14 cellular contexts compared by ENCODE assay signal in the genomic region with DNA sequence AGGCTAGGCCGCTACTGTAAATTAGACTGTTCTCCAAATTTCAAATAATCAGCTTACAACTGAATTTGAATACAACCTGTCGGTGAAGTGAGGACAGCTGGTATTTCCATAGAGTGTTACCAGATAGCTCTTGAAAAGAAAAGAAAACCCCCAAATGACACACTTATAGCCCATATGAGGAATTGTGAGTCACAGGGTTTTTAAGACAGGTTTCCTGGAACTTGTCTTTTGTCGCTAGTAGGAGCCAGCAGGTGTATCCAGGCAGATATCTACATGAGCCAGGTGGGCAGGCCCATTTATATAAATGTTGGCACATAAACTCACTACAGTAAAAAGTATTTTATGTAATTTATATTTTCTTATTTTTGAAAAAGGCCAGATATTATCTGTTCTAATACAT. TPM values are rescaled to one million over a fixed set of nuclear protein-coding genes. Genes with fewer than 3 reads are reported as not detected.
DNase-seq lines count a peak whose midpoint lies in the region; ATAC-seq and TF ChIP-seq lines count a peak whose summit lies in the region.
"Had no signal": no experiment of that assay in that cellular context is flagged by ENCODE, and none has a peak within 500 bp of the region (broad histone marks: within the 10 kb centered on the region; RNA-seq: fewer than 3 reads in every experiment).

No MANE protein-coding gene starts in this region.

- 0 out of 2 replicates have a peak, but pooled peaks cover 4% of the 10 kb centered on the region for H4K20me1 ChIP-seq in PC-3 (ENCODE audit: low read length)

- POLR2A ChIA-PET in PC-3 (lab: Charles Lee; ENCODE audit: unreplicated experiment): no interaction called here

- peak overlapping the region; percentile 87 for H3K27ac Mint-ChIP-seq in activated naive CD4-positive, alpha-beta T cell treated with anti-CD3 and anti-CD28 coated beads for 36 hours
- H3K27ac Mint-ChIP-seq in activated naive CD4-positive, alpha-beta T cell treated with anti-CD3 and anti-CD28 coated beads, Interleukin-2, amount 10 ng/mL, durations not matched to agents 7 days and 5 days: no peak overlapping the region
- H3K27ac Mint-ChIP-seq in stimulated activated naive CD8-positive, alpha-beta T cell treated with anti-CD3 and anti-CD28 coated beads, Interleukin-15, Interleukin-2, amounts not matched to agents 100 ng/mL and 50 ng/mL, for 24 hours: peak overlapping the region; percentile 86

- peak; percentile 65 for DNase-seq in activated naive CD4-positive, alpha-beta T cell treated with anti-CD3 and anti-CD28 coated beads for 36 hours
- DNase-seq in activated naive CD4-positive, alpha-beta T cell treated with anti-CD3 and anti-CD28 coated beads, Interleukin-2, amount 10 ng/mL, durations not matched to agents 7 days and 5 days: no peak
- peak; percentile 57 for DNase-seq in PC-3
- DNase-seq in dermis blood vessel endothelial cell: peak; percentile 53
- no peak for DNase-seq in EL
- no peak for DNase-seq in middle frontal gyrus (ENCODE audit: extremely low spot score, low spot score)
- DNase-seq in breast epithelium (ENCODE audit: low spot score in 2 of 2): no peak
- DNase-seq: DMS153, glutamatergic neuron, SK-N-SH, upper lobe of right lung had no signal

- no peaks in the 10 kb centered on the region for H3F3A ChIP-seq in PC-3 (ENCODE audit: low read length, unreplicated experiment)

- H3K4me1 ChIP-seq in PC-3 (ENCODE audit: insufficient read depth, low read length): peaks cover 15% of the 10 kb centered on the region
- no peaks in the 10 kb centered on the region for H3K4me1 ChIP-seq in breast epithelium

- no peaks in the 10 kb centered on the region for H3K27me3 Mint-ChIP-seq in activated naive CD4-positive, alpha-beta T cell treated with anti-CD3 and anti-CD28 coated beads for 36 hours (ENCODE audit: low read depth)
- H3K27me3 Mint-ChIP-seq in activated naive CD4-positive, alpha-beta T cell treated with anti-CD3 and anti-CD28 coated beads, Interleukin-2, amount 10 ng/mL, durations not matched to agents 7 days and 5 days: no peaks in the 10 kb centered on the region
- H3K27me3 Mint-ChIP-seq in stimulated activated naive CD8-positive, alpha-beta T cell treated with anti-CD3 and anti-CD28 coated beads, Interleukin-15, Interleukin-2, amounts not matched to agents 100 ng/mL and 50 ng/mL, for 24 hours: no peaks in the 10 kb centered on the region
- H3K27me3 Mint-ChIP-seq: central memory CD8-positive, alpha-beta T cell had no signal

- no peaks in the 10 kb centered on the region for H3K27me3 ChIP-seq in PC-3 (ENCODE audit: low read length)
- no peaks in the 10 kb centered on the region for H3K27me3 ChIP-seq in breast epithelium
- H3K27me3 ChIP-seq: upper lobe of right lung had no signal

- no peaks in the 10 kb centered on the region for H3K9me3 ChIP-seq in PC-3 (ENCODE audit: low read length)
- H3K9me3 ChIP-seq in breast epithelium: no peaks in the 10 kb centered on the region
- H3K9me3 ChIP-seq: SK-N-SH, upper lobe of right lung had no signal

- H3K27ac ChIP-seq in PC-3 (ENCODE audit: low read length): no peak overlapping the region
- no peak overlapping the region for H3K27ac ChIP-seq in breast epithelium
- H3K27ac ChIP-seq: upper lobe of right lung, VCaP had no signal

- ATAC-seq in PC-3: 0 out of 2 replicates have a peak, but pooled peaks have one; percentile 31
- ATAC-seq: upper lobe of right lung had no signal

- H3K36me3 ChIP-seq in PC-3 (ENCODE audit: low read depth, low read length) (peaks cover 7% of the 10 kb centered on the region; the same call in 1 of the 2 replicates), breast epithelium (no peaks in the 10 kb centered on the region)

- H3K79me2 ChIP-seq in PC-3 (ENCODE audit: low read length): peaks cover 91% of the 10 kb centered on the region

- no peak overlapping the region for H3K9ac ChIP-seq in PC-3 (ENCODE audit: low read length)
- H3K9ac ChIP-seq: SK-N-SH had no signal

- BruUV-seq in PC-3 (replicated peaks; lab: Mats Ljungman, UMichigan): no TSS peak

- H3K4me3 ChIP-seq in PC-3 (ENCODE audit: low read length): no peak overlapping the region
- no peak overlapping the region for H3K4me3 ChIP-seq in breast epithelium
- H3K4me3 ChIP-seq: upper lobe of right lung had no signal

- TF ChIP-seq CTCF in PC-3 (conservative IDR thresholded peaks at IDR 0.05; ENCODE audit: low read depth, low read length) (no peak), breast epithelium (IDR thresholded peaks at IDR 0.05) (no peak)

- intact Hi-C loops in activated naive CD4-positive, alpha-beta T cell treated with anti-CD3 and anti-CD28 coated beads for 36 hours (cut with micrococcal nuclease): loop anchor here (1.0 to 10.0 kb wide), 7 partner anchors 10 to 294 kb away; partner anchors contain the start of genes ARHGAP17 and TNRC6A
- intact Hi-C loops in PC-3 (cut with micrococcal nuclease) (no loop called here), breast epithelium (cut with DNase I; ENCODE audit: low total_unique reads) (no loop called here)

- CTCF ChIA-PET in activated naive CD4-positive, alpha-beta T cell treated with anti-CD3 and anti-CD28 coated beads for 36 hours (lab: Charles Lee): interaction anchor here (0.7 to 1.2 kb wide), 2 partner anchors 13 to 27 kb away, joined by 3 to 5 read pairs; no protein-coding TSS in a partner anchor
- CTCF ChIA-PET in activated naive CD4-positive, alpha-beta T cell treated with anti-CD3 and anti-CD28 coated beads, Interleukin-2, amount 10 ng/mL, durations not matched to agents 7 days and 5 days (lab: Charles Lee): interaction anchor here (1.4 kb wide), 1 partner anchor 13 kb away, joined by 3 read pairs; no protein-coding TSS in a partner anchor
- CTCF ChIA-PET in PC-3 (lab: Charles Lee): no interaction called here

- peaks cover 66% of the 10 kb centered on the region for H3K4me1 Mint-ChIP-seq in activated naive CD4-positive, alpha-beta T cell treated with anti-CD3 and anti-CD28 coated beads for 36 hours (ENCODE audit: low read depth)
- peaks cover 25% of the 10 kb centered on the region for H3K4me1 Mint-ChIP-seq in activated naive CD4-positive, alpha-beta T cell treated with anti-CD3 and anti-CD28 coated beads, Interleukin-2, amount 10 ng/mL, durations not matched to agents 7 days and 5 days
- peaks cover 68% of the 10 kb centered on the region for H3K4me1 Mint-ChIP-seq in stimulated activated naive CD8-positive, alpha-beta T cell treated with anti-CD3 and anti-CD28 coated beads, Interleukin-15, Interleukin-2, amounts not matched to agents 100 ng/mL and 50 ng/mL, for 24 hours (ENCODE audit: low read depth)

- no peak overlapping the region for H3K4me2 ChIP-seq in PC-3 (ENCODE audit: low read length)
- H3K4me2 ChIP-seq: SK-N-SH had no signal

- TF ChIP-seq POLR2A in breast epithelium (IDR thresholded peaks at IDR 0.05): no peak

- peaks cover 7% of the 10 kb centered on the region for H3K36me3 Mint-ChIP-seq in activated naive CD4-positive, alpha-beta T cell treated with anti-CD3 and anti-CD28 coated beads for 36 hours (ENCODE audit: low read depth)
- peaks cover 7% of the 10 kb centered on the region for H3K36me3 Mint-ChIP-seq in activated naive CD4-positive, alpha-beta T cell treated with anti-CD3 and anti-CD28 coated beads, Interleukin-2, amount 10 ng/mL, durations not matched to agents 7 days and 5 days
- H3K36me3 Mint-ChIP-seq in stimulated activated naive CD8-positive, alpha-beta T cell treated with anti-CD3 and anti-CD28 coated beads, Interleukin-15, Interleukin-2, amounts not matched to agents 100 ng/mL and 50 ng/mL, for 24 hours (ENCODE audit: low read depth): peaks cover 33% of the 10 kb centered on the region

- H2AFZ ChIP-seq in PC-3 (ENCODE audit: low read length): no peak overlapping the region

- H3K9me2 ChIP-seq in PC-3 (replicated peaks; ENCODE audit: low read length): no peaks in the 10 kb centered on the region
- H3K9me2 ChIP-seq: SK-N-SH had no signal

- H3K9me3 Mint-ChIP-seq in activated naive CD4-positive, alpha-beta T cell treated with anti-CD3 and anti-CD28 coated beads for 36 hours: no peaks in the 10 kb centered on the region
- no peaks in the 10 kb centered on the region for H3K9me3 Mint-ChIP-seq in activated naive CD4-positive, alpha-beta T cell treated with anti-CD3 and anti-CD28 coated beads, Interleukin-2, amount 10 ng/mL, durations not matched to agents 7 days and 5 days
- H3K9me3 Mint-ChIP-seq in stimulated activated naive CD8-positive, alpha-beta T cell treated with anti-CD3 and anti-CD28 coated beads, Interleukin-15, Interleukin-2, amounts not matched to agents 100 ng/mL and 50 ng/mL, for 24 hours: no peaks in the 10 kb centered on the region
- H3K9me3 Mint-ChIP-seq: central memory CD8-positive, alpha-beta T cell had no signal

- peak overlapping the region; percentile 1 for H3K4me3 Mint-ChIP-seq in activated naive CD4-positive, alpha-beta T cell treated with anti-CD3 and anti-CD28 coated beads for 36 hours
- no peak overlapping the region for H3K4me3 Mint-ChIP-seq in activated naive CD4-positive, alpha-beta T cell treated with anti-CD3 and anti-CD28 coated beads, Interleukin-2, amount 10 ng/mL, durations not matched to agents 7 days and 5 days
- peak overlapping the region; percentile 52 for H3K4me3 Mint-ChIP-seq in stimulated activated naive CD8-positive, alpha-beta T cell treated with anti-CD3 and anti-CD28 coated beads, Interleukin-15, Interleukin-2, amounts not matched to agents 100 ng/mL and 50 ng/mL, for 24 hours
- H3K4me3 Mint-ChIP-seq: central memory CD8-positive, alpha-beta T cell had no signal

RNA-seq across cellular contexts. Expression of gene TNRC6A, which starts 24.0 kb away (rescaled TPM):
- 10 to 100 TPM; 37.2 to 39.0 TPM for total RNA-seq in activated naive CD4-positive, alpha-beta T cell treated with anti-CD3 and anti-CD28 coated beads for 36 hours
- 16.2 and 20.3 TPM in 2 replicates for total RNA-seq in PC-3 (2014; rRNA removed)
- 31.4 and 47.1 TPM in 2 replicates for total RNA-seq in dermis blood vessel endothelial cell
- total RNA-seq in breast epithelium: 10 to 100 TPM; 49.3 to 84.9 (median 59.6) TPM

Comparison
In these comparisons a context has a peak if more than half of its experiments do, and no peak if none do; other contexts are left out.
1. DNase-seq: peak in activated naive CD4-positive, alpha-beta T cell treated with anti-CD3 and anti-CD28 coated beads for 36 hours (single experiment), PC-3 (single experiment) and dermis blood vessel endothelial cell (single experiment); none in activated naive CD4-positive, alpha-beta T cell treated with anti-CD3 and anti-CD28 coated beads, Interleukin-2, amount 10 ng/mL, durations not matched to agents 7 days and 5 days (single experiment), EL (single experiment), middle frontal gyrus (single experiment) and breast epithelium (0 of 2).